ENCODE assay signal across 31 cellular contexts in genomic region chr10:86359933-86360332, GRCh38. TPM values are rescaled to one million over a fixed set of nuclear protein-coding genes. Genes with fewer than 3 reads are reported as not detected.
"Had no signal": no experiment of that assay in that cellular context is flagged by ENCODE, and none has a peak within 500 bp of the region (broad histone marks: within the 10 kb centered on the region; RNA-seq: fewer than 3 reads in every experiment).

No MANE protein-coding gene starts in this region.

- H3K27ac ChIP-seq: ascending aorta, cardiac muscle cell, VCaP had no signal

- FAIRE-seq: bronchial epithelial cell, TTC549 had no signal

- H3K36me3 ChIP-seq: ascending aorta, cardiac muscle cell had no signal

- H3K9me3 ChIP-seq: ascending aorta had no signal

- H3K4me1 ChIP-seq: ascending aorta had no signal

- ATAC-seq: activated CD4-positive, alpha-beta T cell treated with anti-CD3 and anti-CD28 coated beads for 36 hours; activated CD8-positive, alpha-beta memory T cell treated with anti-CD3 and anti-CD28 coated beads, Interleukin-2, amount 10 ng/mL, durations not matched to agents 7 days and 5 days; activated CD8-positive, alpha-beta T cell treated with anti-CD3 and anti-CD28 coated beads, Interleukin-2, amount 10 ng/mL, durations not matched to agents 7 days and 5 days; activated naive CD8-positive, alpha-beta T cell treated with anti-CD3 and anti-CD28 coated beads, Interleukin-2, amount 50 U/mL, for 24 hours had no signal

- H3K4me3 ChIP-seq: ascending aorta, cardiac muscle cell had no signal

- DNase-seq: activated B cell treated with CpG ODN at 0.5 μM for 24 hours; activated CD4-positive, alpha-beta memory T cell treated with anti-CD3 and anti-CD28 coated beads, Interleukin-2, amount 10 ng/mL, durations not matched to agents 7 days and 5 days; activated CD4-positive, alpha-beta T cell treated with anti-CD3 and anti-CD28 coated beads for 36 hours; activated CD4-positive, alpha-beta T cell treated with anti-CD3 and anti-CD28 coated beads for 48 hours; activated CD4-positive, alpha-beta T cell treated with anti-CD3 and anti-CD28 coated beads, Interleukin-2, amount 10 ng/mL, durations not matched to agents 7 days and 5 days; activated CD4-positive, alpha-beta T cell treated with anti-CD3 and anti-CD28 coated beads, Interleukin-2, amount 50 U/mL, for 48 hours; activated CD4-positive, CD25-positive, alpha-beta regulatory T cell treated with anti-CD3 and anti-CD28 coated beads, Interleukin-2, amount 50 U/mL, for 72 hours; activated CD8-positive, alpha-beta memory T cell treated with anti-CD3 and anti-CD28 coated beads for 24 hours; activated CD8-positive, alpha-beta memory T cell treated with anti-CD3 and anti-CD28 coated beads, Interleukin-2, amount 10 ng/mL, durations not matched to agents 7 days and 5 days; activated CD8-positive, alpha-beta memory T cell treated with anti-CD3 and anti-CD28 coated beads, Interleukin-2, amount 50 U/mL, for 48 hours; activated CD8-positive, alpha-beta T cell treated with anti-CD3 and anti-CD28 coated beads, Interleukin-2, amount 10 ng/mL, durations not matched to agents 7 days and 5 days; activated effector memory CD4-positive, alpha-beta T cell treated with Interleukin-2 at 50 U/mL for 16 hours; activated gamma-delta T cell; activated naive CD4-positive, alpha-beta T cell treated with anti-CD3 and anti-CD28 coated beads, Interleukin-2, amount 10 ng/mL, durations not matched to agents 7 days and 5 days; activated naive CD4-positive, alpha-beta T cell treated with Interleukin-2 at 50 U/mL for 16 hours; activated naive CD8-positive, alpha-beta T cell treated with anti-CD3 and anti-CD28 coated beads, Interleukin-2, amount 10 ng/mL, durations not matched to agents 7 days and 5 days; activated naive CD8-positive, alpha-beta T cell treated with anti-CD3 and anti-CD28 coated beads, Interleukin-2, amount 50 U/mL, for 24 hours; activated T-cell treated with anti-CD3 and anti-CD28 coated beads, Interleukin-2, amount 50 U/mL, for 24 hours; activated T-cell treated with anti-CD3 and anti-CD28 coated beads, Interleukin-2, amount 50 U/mL, for 48 hours; amygdala; caudate nucleus; cerebellar nuclear complex; T-helper 1 cell; T-helper 2 cell; T-helper 9 cell had no signal

RNA-seq across cellular contexts. Expression of gene GRID1, which starts 6.7 kb away (rescaled TPM):
- total RNA-seq: activated B cell treated with CpG ODN at 0.5 μM for 24 hours; activated CD4-positive, alpha-beta memory T cell treated with anti-CD3 and anti-CD28 coated beads, Interleukin-2, amount 10 ng/mL, durations not matched to agents 7 days and 5 days; activated CD4-positive, alpha-beta T cell treated with anti-CD3 and anti-CD28 coated beads for 36 hours; activated CD4-positive, alpha-beta T cell treated with anti-CD3 and anti-CD28 coated beads, Interleukin-2, amount 10 ng/mL, durations not matched to agents 7 days and 5 days; activated CD8-positive, alpha-beta memory T cell treated with anti-CD3 and anti-CD28 coated beads, Interleukin-2, amount 10 ng/mL, durations not matched to agents 7 days and 5 days; activated CD8-positive, alpha-beta T cell treated with anti-CD3 and anti-CD28 coated beads, Interleukin-2, amount 10 ng/mL, durations not matched to agents 7 days and 5 days; activated naive CD8-positive, alpha-beta T cell treated with anti-CD3 and anti-CD28 coated beads, Interleukin-2, amount 10 ng/mL, durations not matched to agents 7 days and 5 days; activated T-helper 2 cell treated with anti-CD3 and anti-CD28 coated beads, Interferon-gamma antibody, Interleukin-2, Interleukin-4, amounts not matched to agents 10 μg/mL and 5 μg/mL and 100 μg/mL, durations not matched to agents 14 hours and 24 hours and 36 hours had no signal
